Comparison of ENCODE assay signal across 1 cellular context in the genomic region with DNA sequence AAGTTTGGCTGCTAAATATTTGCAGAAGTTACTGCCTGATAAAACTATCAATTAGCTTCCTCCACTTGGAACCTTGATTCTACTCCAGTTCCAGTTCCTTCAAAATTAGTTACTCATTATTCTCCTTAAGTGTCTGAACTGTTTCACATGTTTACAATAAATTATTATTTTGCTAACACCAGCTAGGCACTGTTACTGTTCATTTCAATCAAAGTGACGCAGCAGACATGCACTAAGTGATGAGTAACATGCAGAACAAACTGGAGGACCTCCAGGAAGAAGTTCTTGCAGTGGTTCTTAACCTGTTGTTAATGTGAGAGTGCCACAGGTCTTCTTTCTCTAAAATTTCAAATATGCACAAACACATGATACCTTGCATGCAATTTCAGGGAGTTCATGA.
TF ChIP-seq lines count a peak whose summit lies in the region.

No MANE protein-coding gene starts in this region.

TF ChIP-seq in SK-N-SH treated with all-trans-retinoic acid at 6 μM for 48 hours, 23 proteins besides CTCF, POLR2A, EP300 and RAD21 (continued from another document):
- TF ChIP-seq CSDC2 (CRISPR knock-in tag; IDR thresholded peaks at IDR 0.05): no peak
- TF ChIP-seq OSR1 (CRISPR knock-in tag; IDR thresholded peaks at IDR 0.05): no peak
- TF ChIP-seq, protein P1, sequence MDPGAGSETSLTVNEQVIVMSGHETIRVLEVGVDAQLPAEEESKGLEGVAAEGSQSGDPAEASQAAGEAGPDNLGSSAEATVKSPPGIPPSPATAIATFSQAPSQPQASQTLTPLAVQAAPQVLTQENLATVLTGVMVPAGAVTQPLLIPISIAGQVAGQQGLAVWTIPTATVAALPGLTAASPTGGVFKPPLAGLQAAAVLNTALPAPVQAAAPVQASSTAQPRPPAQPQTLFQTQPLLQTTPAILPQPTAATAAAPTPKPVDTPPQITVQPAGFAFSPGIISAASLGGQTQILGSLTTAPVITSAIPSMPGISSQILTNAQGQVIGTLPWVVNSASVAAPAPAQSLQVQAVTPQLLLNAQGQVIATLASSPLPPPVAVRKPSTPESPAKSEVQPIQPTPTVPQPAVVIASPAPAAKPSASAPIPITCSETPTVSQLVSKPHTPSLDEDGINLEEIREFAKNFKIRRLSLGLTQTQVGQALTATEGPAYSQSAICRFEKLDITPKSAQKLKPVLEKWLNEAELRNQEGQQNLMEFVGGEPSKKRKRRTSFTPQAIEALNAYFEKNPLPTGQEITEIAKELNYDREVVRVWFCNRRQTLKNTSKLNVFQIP (CRISPR knock-in tag; IDR thresholded peaks at IDR 0.05; ENCODE audit: borderline replicate concordance, low read depth): no peak
- TF ChIP-seq ZNF8 (CRISPR knock-in tag; IDR thresholded peaks at IDR 0.05): no peak
